In the genomic region with DNA sequence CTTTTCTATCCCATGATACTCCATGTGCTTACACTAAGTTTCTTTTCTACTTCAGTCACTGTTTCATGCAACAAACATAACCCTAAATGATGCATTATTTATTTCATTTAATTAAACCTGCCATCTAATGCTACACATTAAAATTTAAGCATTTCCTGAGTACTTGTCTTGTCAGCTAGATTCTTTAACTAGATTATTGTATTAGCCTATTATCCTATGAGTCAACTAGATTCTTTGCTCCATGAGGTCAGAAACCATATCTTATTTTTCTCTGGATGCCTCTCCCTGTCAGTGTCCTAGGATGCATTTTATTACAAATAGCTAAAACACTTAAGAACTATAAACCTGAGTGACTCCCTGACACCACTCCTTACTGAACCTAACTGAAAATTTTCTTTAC, we compare ENCODE assay signal across 1 cellular context.
TF ChIP-seq lines count a peak whose summit lies in the region.

No MANE protein-coding gene starts in this region.

TF ChIP-seq in SK-N-SH, 30 proteins besides CTCF, POLR2A, EP300 and RAD21 (continued from another document):
- TF ChIP-seq, protein P1, sequence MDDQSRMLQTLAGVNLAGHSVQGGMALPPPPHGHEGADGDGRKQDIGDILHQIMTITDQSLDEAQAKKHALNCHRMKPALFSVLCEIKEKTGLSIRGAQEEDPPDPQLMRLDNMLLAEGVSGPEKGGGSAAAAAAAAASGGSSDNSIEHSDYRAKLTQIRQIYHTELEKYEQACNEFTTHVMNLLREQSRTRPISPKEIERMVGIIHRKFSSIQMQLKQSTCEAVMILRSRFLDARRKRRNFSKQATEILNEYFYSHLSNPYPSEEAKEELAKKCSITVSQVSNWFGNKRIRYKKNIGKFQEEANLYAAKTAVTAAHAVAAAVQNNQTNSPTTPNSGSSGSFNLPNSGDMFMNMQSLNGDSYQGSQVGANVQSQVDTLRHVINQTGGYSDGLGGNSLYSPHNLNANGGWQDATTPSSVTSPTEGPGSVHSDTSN (IDR thresholded peaks at IDR 0.05) = peak; percentile 57
- TF ChIP-seq TCF12 (IDR thresholded peaks at IDR 0.05) = peak; percentile 70; the same call in 1 of the 2 replicates
- peak; percentile 32; the same call in 1 of the 2 replicates for TF ChIP-seq RXRA (IDR thresholded peaks at IDR 0.05; ENCODE audit: borderline replicate concordance, low read depth)
- TF ChIP-seq FOSL2 (IDR thresholded peaks at IDR 0.05; ENCODE audit: borderline replicate concordance, low read depth) = peak; percentile 81
- peak; percentile 58 for TF ChIP-seq NFIC (IDR thresholded peaks at IDR 0.05; ENCODE audit: borderline replicate concordance)
- TF ChIP-seq ELF1 (IDR thresholded peaks at IDR 0.05) = no peak
TF ChIP-seq in SK-N-SH: peak in this region for 8.
